Comparison of ENCODE assay signal across 17 cellular contexts in genomic region chr5:171705830-171706229, GRCh38.
DNase-seq lines count a peak whose midpoint lies in the region; ATAC-seq and TF ChIP-seq lines count a peak whose summit lies in the region.
"Had no signal": no experiment of that assay in that cellular context is flagged by ENCODE, and none has a peak within 500 bp of the region (broad histone marks: within the 10 kb centered on the region; RNA-seq: fewer than 3 reads in every experiment).

No MANE protein-coding gene starts in this region.

- H3F3A ChIP-seq in PC-3 (ENCODE audit: low read length, unreplicated experiment): no peaks in the 10 kb centered on the region

- ATAC-seq in PC-3: no peak
- ATAC-seq: HepG2 had no signal

- H3K79me2 ChIP-seq in PC-3 (ENCODE audit: low read length): no peaks in the 10 kb centered on the region

- H3K4me3 ChIP-seq in breast epithelium (no peak overlapping the region), endodermal cell (ENCODE audit: low read length) (no peak overlapping the region), PC-3 (ENCODE audit: low read length) (no peak overlapping the region)
- H3K4me3 ChIP-seq: BLaER1 had no signal

- H3K36me3 ChIP-seq in breast epithelium (no peaks in the 10 kb centered on the region), endodermal cell (ENCODE audit: control insufficient read depth, insufficient read depth, low read length) (no peaks in the 10 kb centered on the region), PC-3 (ENCODE audit: low read depth, low read length) (no peaks in the 10 kb centered on the region)
- H3K36me3 ChIP-seq: BLaER1 had no signal

- H3K4me1 ChIP-seq in breast epithelium: no peaks in the 10 kb centered on the region
- no peaks in the 10 kb centered on the region for H3K4me1 ChIP-seq in endodermal cell (ENCODE audit: control insufficient read depth, insufficient read depth, low read length)
- no peaks in the 10 kb centered on the region for H3K4me1 ChIP-seq in PC-3 (ENCODE audit: insufficient read depth, low read length)

- H4K20me1 ChIP-seq in PC-3 (ENCODE audit: low read length): no peaks in the 10 kb centered on the region
- H4K20me1 ChIP-seq: BLaER1 had no signal

- intact Hi-C loops in MCF 10A (cut with micrococcal nuclease) (no loop called here), breast epithelium (cut with DNase I; ENCODE audit: low total_unique reads) (no loop called here), PC-3 (cut with micrococcal nuclease) (no loop called here)

- no peak overlapping the region for H3K4me3 Mint-ChIP-seq in MCF 10A (ENCODE audit: unreplicated experiment)
- no peak overlapping the region for H3K4me3 Mint-ChIP-seq in endodermal cell
- no peak overlapping the region for H3K4me3 Mint-ChIP-seq in neural crest cell
- no peak overlapping the region for H3K4me3 Mint-ChIP-seq in mesothelial cell of epicardium
- H3K4me3 Mint-ChIP-seq: CD8-positive, alpha-beta memory T cell; HFFc6 had no signal

- no peaks in the 10 kb centered on the region for H3K9me2 ChIP-seq in PC-3 (replicated peaks; ENCODE audit: low read length)

- no peak for TF ChIP-seq POLR2A in breast epithelium (IDR thresholded peaks at IDR 0.05)

- H3K27me3 ChIP-seq in breast epithelium (no peaks in the 10 kb centered on the region), endodermal cell (ENCODE audit: control insufficient read depth, insufficient read depth, low read length, poor library complexity, severe bottlenecking) (no peaks in the 10 kb centered on the region), PC-3 (ENCODE audit: low read length) (peaks cover 56% of the 10 kb centered on the region)
- H3K27me3 ChIP-seq: BLaER1 had no signal

- H3K27ac ChIP-seq in breast epithelium (no peak overlapping the region), endodermal cell (ENCODE audit: low read depth, low read length) (no peak overlapping the region), PC-3 (ENCODE audit: low read length) (no peak overlapping the region)
- H3K27ac ChIP-seq: 22Rv1, BLaER1 had no signal

- no peaks in the 10 kb centered on the region for H3K36me3 Mint-ChIP-seq in MCF 10A (ENCODE audit: insufficient read depth, unreplicated experiment)
- no peaks in the 10 kb centered on the region for H3K36me3 Mint-ChIP-seq in endodermal cell (ENCODE audit: low read depth)
- no peaks in the 10 kb centered on the region for H3K36me3 Mint-ChIP-seq in neural crest cell (ENCODE audit: low read depth)
- H3K36me3 Mint-ChIP-seq in mesothelial cell of epicardium: no peaks in the 10 kb centered on the region
- H3K36me3 Mint-ChIP-seq: CD8-positive, alpha-beta memory T cell had no signal

- H3K4me2 ChIP-seq in PC-3 (ENCODE audit: low read length): no peak overlapping the region
- H3K4me2 ChIP-seq: BLaER1 had no signal

- WGBS in endodermal cell (ENCODE audit: insufficient coverage in 1 of 2, insufficient read length in 1 of 2), 2 experiments: 96 to 100% methylated on average over 2 to 4 of the region's 4 CpGs

- CTCF ChIA-PET in MCF 10A (lab: Yijun Ruan, JAX): interaction anchor here (0.6 to 0.7 kb wide), 3 partner anchors 16 to 354 kb away, joined by 3 read pairs; no protein-coding TSS in a partner anchor
- CTCF ChIA-PET in PC-3 (lab: Charles Lee): no interaction called here

- TF ChIP-seq CTCF in MCF 10A (IDR thresholded peaks at IDR 0.05; ENCODE audit: unreplicated experiment) (no peak), breast epithelium (IDR thresholded peaks at IDR 0.05) (no peak), endodermal cell (conservative IDR thresholded peaks at IDR 0.05) (no peak), neural crest cell (conservative IDR thresholded peaks at IDR 0.05) (no peak), PC-3 (conservative IDR thresholded peaks at IDR 0.05; ENCODE audit: low read depth, low read length) (no peak), mesothelial cell of epicardium (IDR thresholded peaks at IDR 0.05; ENCODE audit: unreplicated experiment) (no peak)

- BruUV-seq in MCF 10A (replicated peaks; lab: Mats Ljungman, UMichigan): no TSS peak
- BruUV-seq in PC-3 (replicated peaks; lab: Mats Ljungman, UMichigan): no TSS peak

- no peaks in the 10 kb centered on the region for H3K9me3 ChIP-seq in breast epithelium
- no peaks in the 10 kb centered on the region for H3K9me3 ChIP-seq in endodermal cell (ENCODE audit: control insufficient read depth, low read length)
- no peaks in the 10 kb centered on the region for H3K9me3 ChIP-seq in PC-3 (ENCODE audit: low read length)
- H3K9me3 ChIP-seq: BLaER1 had no signal

- no peaks in the 10 kb centered on the region for H3K4me1 Mint-ChIP-seq in MCF 10A (ENCODE audit: insufficient read depth, unreplicated experiment)
- no peaks in the 10 kb centered on the region for H3K4me1 Mint-ChIP-seq in endodermal cell
- H3K4me1 Mint-ChIP-seq in neural crest cell: peaks cover 32% of the 10 kb centered on the region
- H3K4me1 Mint-ChIP-seq in mesothelial cell of epicardium: peaks cover 14% of the 10 kb centered on the region
- H3K4me1 Mint-ChIP-seq: CD8-positive, alpha-beta memory T cell had no signal

- H2AFZ ChIP-seq in PC-3 (ENCODE audit: low read length): no peak overlapping the region

- H3K27ac Mint-ChIP-seq in MCF 10A (ENCODE audit: low read depth, unreplicated experiment): no peak overlapping the region
- no peak overlapping the region for H3K27ac Mint-ChIP-seq in endodermal cell
- H3K27ac Mint-ChIP-seq in neural crest cell (ENCODE audit: unreplicated experiment): peak overlapping the region; percentile 84
- H3K27ac Mint-ChIP-seq in mesothelial cell of epicardium: no peak overlapping the region
- H3K27ac Mint-ChIP-seq: CD8-positive, alpha-beta memory T cell; HFFc6 had no signal

- DNase-seq in MCF 10A (ENCODE audit: unreplicated experiment) (peak; percentile 22), breast epithelium (ENCODE audit: low spot score in 2 of 2) (no peak), endodermal cell (peak; percentile 13), neural crest cell (ENCODE audit: low read depth, low spot score) (no peak), PC-3 (no peak), SHP77 treated with DMSO at 0.1 percent for 48 hours (lab: John Stamatoyannopoulos, UW) (no peak), mesothelial cell of epicardium (ENCODE audit: low spot score in 2 of 2, unreplicated experiment in 2 of 2) (no peak), kidney tubule cell (ENCODE audit: low spot score) (no peak)
- DNase-seq: Calu3; CD8-positive, alpha-beta memory T cell; DMS79 treated with DMSO at 0.1 percent for 48 hours; EL; HCEC 1CT; HFFc6 had no signal

- H3K27me3 Mint-ChIP-seq in MCF 10A (ENCODE audit: insufficient read depth, unreplicated experiment) (peaks cover 22% of the 10 kb centered on the region), endodermal cell (ENCODE audit: insufficient read depth) (peaks cover 6% of the 10 kb centered on the region), neural crest cell (ENCODE audit: low read depth) (no peaks in the 10 kb centered on the region), mesothelial cell of epicardium (ENCODE audit: low read depth) (peaks cover 3% of the 10 kb centered on the region)

- POLR2A ChIA-PET in MCF 10A (lab: Yijun Ruan, JAX) (interaction anchor here (0.7 kb wide), 1 partner anchor 624 kb away, joined by 3 read pairs; no protein-coding TSS in a partner anchor), PC-3 (lab: Charles Lee; ENCODE audit: unreplicated experiment) (no interaction called here)

- H3K9ac ChIP-seq in endodermal cell (ENCODE audit: extremely low read depth, low read length, poor library complexity, severe bottlenecking) (no peak overlapping the region), PC-3 (ENCODE audit: low read length) (no peak overlapping the region)
- H3K9ac ChIP-seq: BLaER1 had no signal

- no peaks in the 10 kb centered on the region for H3K9me3 Mint-ChIP-seq in MCF 10A (ENCODE audit: unreplicated experiment)
- no peaks in the 10 kb centered on the region for H3K9me3 Mint-ChIP-seq in endodermal cell
- H3K9me3 Mint-ChIP-seq in neural crest cell: peaks cover 17% of the 10 kb centered on the region
- no peaks in the 10 kb centered on the region for H3K9me3 Mint-ChIP-seq in mesothelial cell of epicardium
- H3K9me3 Mint-ChIP-seq: CD8-positive, alpha-beta memory T cell; HFFc6 had no signal

Comparison
In these comparisons a context has a peak if more than half of its experiments do, and no peak if none do; other contexts are left out.
1. DNase-seq: peak in MCF 10A (single experiment) and endodermal cell (single experiment); none in breast epithelium (0 of 2), neural crest cell (single experiment), PC-3 (single experiment), SHP77 treated with DMSO at 0.1 percent for 48 hours (single experiment), mesothelial cell of epicardium (0 of 2) and kidney tubule cell (single experiment).